17 cellular contexts compared by ENCODE assay signal in the genomic region with DNA sequence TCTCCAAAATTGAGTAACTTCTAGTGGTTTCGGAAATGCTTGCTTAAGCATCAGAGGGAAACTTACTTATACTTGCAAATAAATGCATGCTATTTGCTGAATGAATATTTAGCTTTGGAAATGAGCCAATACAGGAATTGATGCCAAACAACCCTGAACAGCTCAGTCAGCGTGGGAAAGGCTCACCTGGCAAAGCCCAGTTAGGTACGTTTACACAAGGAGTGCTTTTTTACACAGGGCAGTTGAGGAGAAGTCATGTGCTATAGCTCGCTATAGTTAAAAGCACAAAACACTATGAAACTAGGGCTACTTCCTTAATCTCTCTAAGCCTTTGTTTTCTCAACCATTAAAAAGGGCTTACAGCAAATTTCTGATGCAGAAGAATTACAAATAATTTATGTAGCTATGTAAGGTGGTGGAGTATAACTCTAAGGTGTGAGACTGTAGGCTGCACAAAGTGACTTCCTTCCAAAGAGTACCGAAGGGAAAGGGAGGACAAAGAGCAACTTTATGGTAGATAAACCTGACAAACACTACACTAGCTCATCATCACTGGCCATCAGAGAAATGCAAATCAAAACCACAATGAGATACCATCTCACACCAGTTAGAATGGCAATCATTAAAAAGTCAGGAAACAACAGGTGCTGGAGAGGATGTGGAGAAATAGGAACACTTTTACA.
A peak's percentile ranks its signal among the peaks of the same experiment; 100 is the strongest.
DNase-seq lines count a peak whose midpoint lies in the region; ATAC-seq and TF ChIP-seq lines count a peak whose summit lies in the region.
"Had no signal": no experiment of that assay in that cellular context is flagged by ENCODE, and none has a peak within 500 bp of the region (broad histone marks: within the 10 kb centered on the region; RNA-seq: fewer than 3 reads in every experiment).

No MANE protein-coding gene starts in this region.

- no peak overlapping the region for H3K27ac ChIP-seq in SK-N-MC
- peak overlapping the region; percentile 51 for H3K27ac ChIP-seq in osteoblast (ENCODE audit: low read depth, low read length)
- H3K27ac ChIP-seq: ascending aorta, hepatocyte, parathyroid adenoma had no signal

- H3K4me2 ChIP-seq in osteoblast (ENCODE audit: insufficient read depth, low read length): no peak overlapping the region
- H3K4me2 ChIP-seq: hepatocyte had no signal

- no peaks in the 10 kb centered on the region for H3K36me3 ChIP-seq in SK-N-MC (ENCODE audit: insufficient read depth, low read length)
- no peaks in the 10 kb centered on the region for H3K36me3 ChIP-seq in osteoblast (ENCODE audit: insufficient read depth, low read length)
- H3K36me3 ChIP-seq: ascending aorta had no signal

- H3K4me3 ChIP-seq in SK-N-MC: no peak overlapping the region
- no peak overlapping the region for H3K4me3 ChIP-seq in osteoblast (ENCODE audit: insufficient read depth, low read length)
- H3K4me3 ChIP-seq: ascending aorta, hepatocyte had no signal

- DNase-seq in NCI-H2081 (lab: John Stamatoyannopoulos, UW): peak; percentile 67 to 80
- peak; percentile 3 for DNase-seq in SK-N-MC (ENCODE audit: low read depth, low spot score)
- DNase-seq in osteoblast (ENCODE audit: insufficient read length, low spot score, missing footprints): no peak
- DNase-seq in stimulated activated CD4-positive, alpha-beta T cell treated with anti-CD3 and anti-CD28 coated beads, Interleukin-4, amount 100 ng/mL, for 4 hours: no peak
- DNase-seq in RPMI8226: no peak
- DNase-seq: activated CD8-positive, alpha-beta T cell treated with anti-CD3 and anti-CD28 coated beads for 36 hours; activated naive CD4-positive, alpha-beta T cell treated with anti-CD3 and anti-CD28 coated beads, Interleukin-2, amount 10 ng/mL, durations not matched to agents 7 days and 5 days; activated T-cell treated with anti-CD3 and anti-CD28 coated beads, Interleukin-2, amount 50 U/mL, for 4 hours; GF-D8; naive thymus-derived CD4-positive, alpha-beta T cell; Right ventricle myocardium superior had no signal

- H4K20me1 ChIP-seq in osteoblast (ENCODE audit: insufficient read depth, low read length): no peaks in the 10 kb centered on the region

- TF ChIP-seq CTCF in osteoblast (IDR thresholded peaks at IDR 0.05; ENCODE audit: extremely low read depth, low read depth, low read length): no peak

- no peak overlapping the region for H2AFZ ChIP-seq in osteoblast (ENCODE audit: low read length)
- H2AFZ ChIP-seq: hepatocyte, parathyroid adenoma had no signal

- no peaks in the 10 kb centered on the region for H3K27me3 ChIP-seq in osteoblast (ENCODE audit: insufficient read depth, low read length)
- H3K27me3 ChIP-seq: ascending aorta, hepatocyte had no signal

- no peaks in the 10 kb centered on the region for H3K9me3 ChIP-seq in SK-N-MC (ENCODE audit: low read depth, low read length)
- H3K9me3 ChIP-seq in osteoblast (ENCODE audit: low read depth, low read length): no peaks in the 10 kb centered on the region
- H3K9me3 ChIP-seq: ascending aorta had no signal

- H3K79me2 ChIP-seq in osteoblast (ENCODE audit: insufficient read depth, low read length): no peaks in the 10 kb centered on the region
- H3K79me2 ChIP-seq: hepatocyte, parathyroid adenoma had no signal

- peak; percentile 57 for ATAC-seq in HG02981 (IDR thresholded peaks at IDR 0.05; ENCODE audit: unreplicated experiment)
- ATAC-seq in GM19463 (IDR thresholded peaks at IDR 0.05; ENCODE audit: unreplicated experiment): no peak
- ATAC-seq: activated CD8-positive, alpha-beta T cell treated with anti-CD3 and anti-CD28 coated beads for 36 hours; activated T-cell treated with anti-CD3 and anti-CD28 coated beads, Interleukin-2, amount 50 U/mL, for 4 hours; naive thymus-derived CD4-positive, alpha-beta T cell; WTC11 had no signal

- H3K9ac ChIP-seq in SK-N-MC (ENCODE audit: insufficient read length): no peak overlapping the region
- H3K9ac ChIP-seq: parathyroid adenoma had no signal

- peaks cover 40% of the 10 kb centered on the region for H3K4me1 ChIP-seq in osteoblast (ENCODE audit: insufficient read depth, low read length)
- H3K4me1 ChIP-seq: ascending aorta, parathyroid adenoma had no signal

Comparison
In these comparisons a context has a peak if more than half of its experiments do, and no peak if none do; other contexts are left out.
1. DNase-seq: peak in NCI-H2081 (2 of 2) and SK-N-MC (single experiment); none in osteoblast (single experiment), stimulated activated CD4-positive, alpha-beta T cell treated with anti-CD3 and anti-CD28 coated beads, Interleukin-4, amount 100 ng/mL, for 4 hours (0 of 2) and RPMI8226 (single experiment).